26 cellular contexts compared by ENCODE assay signal in the genomic region with DNA sequence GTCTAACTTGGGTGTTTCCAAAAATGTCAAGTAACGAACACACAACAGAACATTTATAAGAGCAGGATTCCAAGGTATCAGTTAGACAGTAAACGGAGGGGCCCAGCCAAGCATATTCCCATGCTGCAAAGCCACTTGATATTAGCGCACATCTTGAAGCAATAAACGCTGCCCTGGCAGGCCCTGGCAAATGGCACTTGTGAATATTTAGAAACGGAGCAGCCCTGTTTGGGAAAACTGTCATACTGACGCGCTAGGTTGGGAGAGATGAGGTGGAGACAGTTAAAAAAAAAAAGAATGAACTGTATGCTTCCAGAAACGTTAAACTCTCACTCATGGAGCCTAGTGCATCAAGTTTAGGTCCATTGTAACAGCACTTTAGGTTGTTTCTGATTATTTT. TPM values are rescaled to one million over a fixed set of nuclear protein-coding genes. Genes with fewer than 3 reads are reported as not detected.
DNase-seq lines count a peak whose midpoint lies in the region; ATAC-seq and TF ChIP-seq lines count a peak whose summit lies in the region.
"Had no signal": no experiment of that assay in that cellular context is flagged by ENCODE, and none has a peak within 500 bp of the region (broad histone marks: within the 10 kb centered on the region; RNA-seq: fewer than 3 reads in every experiment).

No MANE protein-coding gene starts in this region.

- intact Hi-C loops in colonic mucosa (cut with DNase I) (no loop called here), transverse colon (cut with DNase I; ENCODE audit: low total_unique reads) (no loop called here)

- in situ Hi-C loops in transverse colon (cut with MboI; ENCODE audit: low pct_ligation_motif_present in 1 of 4, low pct_unique_long_range_greater_than_20kb in 1 of 4, low sequenced_read_pairs in 3 of 4): no loop called here

- peaks cover 8 to 10% of the 10 kb centered on the region in 2 experiments; a peak in 2 of 4 replicates for H3K4me1 ChIP-seq in SK-N-SH (ENCODE audit: control insufficient read depth in 1 of 2, insufficient read depth in 2 of 2, low read depth in 1 of 2, low read length in 1 of 2)
- peaks cover 6% of the 10 kb centered on the region for H3K4me1 ChIP-seq in colonic mucosa
- H3K4me1 ChIP-seq in muscle layer of colon (ENCODE audit: insufficient read depth, low read length): peaks cover 49% of the 10 kb centered on the region
- H3K4me1 ChIP-seq in transverse colon: peaks cover 0 to 53% (median 28%) of the 10 kb centered on the region in 4 donors

- H3K9me3 ChIP-seq in SK-N-SH (no peaks in the 10 kb centered on the region), colonic mucosa (no peaks in the 10 kb centered on the region), muscle layer of colon (ENCODE audit: low read length) (no peaks in the 10 kb centered on the region), transverse colon (no peaks in the 10 kb centered on the region)
- H3K9me3 ChIP-seq: MG63, pancreas, upper lobe of right lung had no signal

- H3K4me3 Mint-ChIP-seq in activated CD4-positive, alpha-beta memory T cell treated with anti-CD3 and anti-CD28 coated beads, Interleukin-2, amount 10 ng/mL, durations not matched to agents 7 days and 5 days: no peak overlapping the region
- H3K4me3 Mint-ChIP-seq: activated CD4-positive, alpha-beta T cell treated with anti-CD3 and anti-CD28 coated beads, Interleukin-2, amount 10 ng/mL, durations not matched to agents 7 days and 5 days; natural killer cell; stimulated activated naive CD8-positive, alpha-beta T cell treated with anti-CD3 and anti-CD28 coated beads, Interleukin-15, amount 100 ng/mL, for 72 hours; T-helper 1 cell treated with Interleukin-12 subunit alpha and Interleukin-12 subunit beta and Interleukin-4 antibody, amounts not matched to agents 30 μg/mL and 1 μg/mL, for 36 hours had no signal

- 68% methylated on average over 8 of the region's 8 CpGs for WGBS in SK-N-SH (ENCODE audit: low lambda C conversion rate)
- 81 to 94% methylated on average over 7 to 8 of the region's 8 CpGs for WGBS in transverse colon (ENCODE audit: low coverage in 1 of 2), 2 donors

- TF ChIP-seq EP300 in SK-N-SH (IDR thresholded peaks at IDR 0.05; ENCODE audit: borderline replicate concordance in 1 of 2, low read depth in 1 of 2, low read length in 1 of 2) (no peak), transverse colon (IDR thresholded peaks at IDR 0.05; ENCODE audit: low read depth) (no peak)

- TF ChIP-seq CTCF in SK-N-SH (IDR thresholded peaks at IDR 0.05) (no peak), colonic mucosa (IDR thresholded peaks at IDR 0.05) (no peak), transverse colon (IDR thresholded peaks at IDR 0.05) (no peak)

- H3K36me3 ChIP-seq in SK-N-SH (replicated peaks in 1 of 2; ENCODE audit: control insufficient read depth in 1 of 2, insufficient read depth in 2 of 2, low read length in 1 of 2): no peaks in the 10 kb centered on the region
- H3K36me3 ChIP-seq in colonic mucosa: no peaks in the 10 kb centered on the region
- H3K36me3 ChIP-seq in muscle layer of colon (ENCODE audit: insufficient read depth, low read length): peaks cover 25% of the 10 kb centered on the region
- H3K36me3 ChIP-seq in transverse colon: no peaks in the 10 kb centered on the region
- H3K36me3 ChIP-seq: brain microvascular endothelial cell, upper lobe of right lung had no signal

- POLR2A ChIA-PET in SK-N-SH (lab: Yijun Ruan, JAX): no interaction called here
- POLR2A ChIA-PET in activated CD4-positive, alpha-beta memory T cell treated with anti-CD3 and anti-CD28 coated beads, Interleukin-2, amount 10 ng/mL, durations not matched to agents 7 days and 5 days (lab: Charles Lee): interaction anchor here (9.5 kb wide), 1 partner anchor 9 kb away, joined by 43 read pairs; a partner anchor contains a TSS

- no peak overlapping the region for H3K9ac ChIP-seq in SK-N-SH
- H3K9ac ChIP-seq in colonic mucosa (ENCODE audit: low read depth in 2 of 2, low read length in 2 of 2): no peak overlapping the region
- no peak overlapping the region for H3K9ac ChIP-seq in muscle layer of colon (ENCODE audit: low read length)

- no peaks in the 10 kb centered on the region for H3K79me2 ChIP-seq in SK-N-SH (ENCODE audit: insufficient read depth)

- no peaks in the 10 kb centered on the region for H3K9me2 ChIP-seq in SK-N-SH

- DNase-seq in SK-N-SH: peak; percentile 38
- DNase-seq in colonic mucosa: no peak
- no peak for DNase-seq in transverse colon
- DNase-seq in activated CD4-positive, alpha-beta memory T cell treated with anti-CD3 and anti-CD28 coated beads, Interleukin-2, amount 10 ng/mL, durations not matched to agents 7 days and 5 days: no peak
- DNase-seq in activated naive CD4-positive, alpha-beta T cell treated with Interleukin-2 at 50 U/mL for 16 hours: no peak
- DNase-seq: activated CD4-positive, alpha-beta T cell treated with anti-CD3 and anti-CD28 coated beads, Interleukin-2, amount 10 ng/mL, durations not matched to agents 7 days and 5 days; brain microvascular endothelial cell; C1 segment of cervical spinal cord; GDM1; mesenchymal stem cell; MG63; natural killer cell; NCI-H146; NCI-H226; NCI-H82; stimulated activated CD4-positive, alpha-beta T cell treated with anti-CD3 and anti-CD28 coated beads, Interleukin-1b, Interleukin-23, amount 100 ng/mL, for 48 hours; stimulated activated naive CD8-positive, alpha-beta T cell treated with anti-CD3 and anti-CD28 coated beads, Interleukin-15, amount 100 ng/mL, for 72 hours; upper lobe of right lung had no signal

- no peak for TF ChIP-seq POLR2A in transverse colon (IDR thresholded peaks at IDR 0.05)

- no peaks in the 10 kb centered on the region for H3F3A ChIP-seq in SK-N-SH (replicated peaks; ENCODE audit: insufficient read depth)

- peaks cover 9% of the 10 kb centered on the region for H3K9me3 Mint-ChIP-seq in activated CD4-positive, alpha-beta memory T cell treated with anti-CD3 and anti-CD28 coated beads, Interleukin-2, amount 10 ng/mL, durations not matched to agents 7 days and 5 days
- H3K9me3 Mint-ChIP-seq: natural killer cell; stimulated activated naive CD8-positive, alpha-beta T cell treated with anti-CD3 and anti-CD28 coated beads, Interleukin-15, amount 100 ng/mL, for 72 hours had no signal

- no peak overlapping the region for H3K4me3 ChIP-seq in SK-N-SH (ENCODE audit: low read depth in 2 of 2, low read length in 1 of 2)
- no peak overlapping the region for H3K4me3 ChIP-seq in colonic mucosa
- no peak overlapping the region for H3K4me3 ChIP-seq in muscle layer of colon (ENCODE audit: low read depth in 1 of 2, low read length in 2 of 2)
- H3K4me3 ChIP-seq in transverse colon: no peak overlapping the region
- H3K4me3 ChIP-seq: coronary artery, MG63, pancreas, upper lobe of right lung had no signal

- CTCF ChIA-PET in SK-N-SH (lab: Yijun Ruan, JAX): interaction anchor here (1.0 to 1.3 kb wide), 2 partner anchors 16 to 24 kb away, joined by 3 to 4 read pairs; no protein-coding TSS in a partner anchor
- CTCF ChIA-PET in activated CD4-positive, alpha-beta memory T cell treated with anti-CD3 and anti-CD28 coated beads, Interleukin-2, amount 10 ng/mL, durations not matched to agents 7 days and 5 days (lab: Charles Lee): interaction anchor here (0.6 kb wide), 1 partner anchor 296 kb away, joined by 9 read pairs; no protein-coding TSS in a partner anchor

- no peak for TF ChIP-seq RAD21 in SK-N-SH (IDR thresholded peaks at IDR 0.05; ENCODE audit: low read length)

- H3K36me3 Mint-ChIP-seq in activated CD4-positive, alpha-beta memory T cell treated with anti-CD3 and anti-CD28 coated beads, Interleukin-2, amount 10 ng/mL, durations not matched to agents 7 days and 5 days (ENCODE audit: low read depth): peaks cover 86% of the 10 kb centered on the region

- H4K20me1 ChIP-seq in SK-N-SH (ENCODE audit: insufficient read depth): no peaks in the 10 kb centered on the region

- H3K27ac ChIP-seq in SK-N-SH (ENCODE audit: low read depth in 2 of 2, low read length in 1 of 2) (peak overlapping the region in 1 of 2 experiments; percentile 30; a peak in 2 of 4 replicates), colonic mucosa (peak overlapping the region; percentile 7), muscle layer of colon (ENCODE audit: low read depth, low read length) (peak overlapping the region; percentile 83), transverse colon (peak overlapping the region; percentile 39 to 73 (median 69))
- H3K27ac ChIP-seq: brain microvascular endothelial cell, coronary artery, upper lobe of right lung had no signal

- H3K27me3 Mint-ChIP-seq in activated CD4-positive, alpha-beta memory T cell treated with anti-CD3 and anti-CD28 coated beads, Interleukin-2, amount 10 ng/mL, durations not matched to agents 7 days and 5 days: no peaks in the 10 kb centered on the region
- H3K27me3 Mint-ChIP-seq: activated CD4-positive, alpha-beta T cell treated with anti-CD3 and anti-CD28 coated beads, Interleukin-2, amount 10 ng/mL, durations not matched to agents 7 days and 5 days; IgD-negative memory B cell; stimulated activated naive CD8-positive, alpha-beta T cell treated with anti-CD3 and anti-CD28 coated beads, Interleukin-15, amount 100 ng/mL, for 72 hours had no signal

- H3K4me2 ChIP-seq in SK-N-SH: no peak overlapping the region

- no peaks in the 10 kb centered on the region for H3K27me3 ChIP-seq in SK-N-SH (ENCODE audit: insufficient read depth)
- no peaks in the 10 kb centered on the region for H3K27me3 ChIP-seq in colonic mucosa
- no peaks in the 10 kb centered on the region for H3K27me3 ChIP-seq in muscle layer of colon (ENCODE audit: control insufficient read depth in 1 of 2, insufficient read depth in 2 of 2, low read length in 2 of 2)
- H3K27me3 ChIP-seq in transverse colon: no peaks in the 10 kb centered on the region
- H3K27me3 ChIP-seq: brain microvascular endothelial cell, MG63, pancreas, upper lobe of right lung had no signal

- H3K4me1 Mint-ChIP-seq in activated CD4-positive, alpha-beta memory T cell treated with anti-CD3 and anti-CD28 coated beads, Interleukin-2, amount 10 ng/mL, durations not matched to agents 7 days and 5 days: peaks cover 63% of the 10 kb centered on the region

- no peak overlapping the region for H3K27ac Mint-ChIP-seq in activated CD4-positive, alpha-beta memory T cell treated with anti-CD3 and anti-CD28 coated beads, Interleukin-2, amount 10 ng/mL, durations not matched to agents 7 days and 5 days
- H3K27ac Mint-ChIP-seq: activated CD4-positive, alpha-beta T cell treated with anti-CD3 and anti-CD28 coated beads, Interleukin-2, amount 10 ng/mL, durations not matched to agents 7 days and 5 days; activated T-helper 2 cell treated with anti-CD3 and anti-CD28 coated beads, Interferon-gamma antibody, Interleukin-2, Interleukin-4, amounts not matched to agents 10 μg/mL and 5 μg/mL and 100 μg/mL, durations not matched to agents 14 hours and 24 hours and 36 hours; T-helper 1 cell treated with Interleukin-12 subunit alpha and Interleukin-12 subunit beta and Interleukin-4 antibody, amounts not matched to agents 30 μg/mL and 1 μg/mL, for 36 hours had no signal

- ATAC-seq in SK-N-SH treated with all-trans-retinoic acid at 6 μM for 48 hours (no peak), GM18502 (IDR thresholded peaks at IDR 0.05; ENCODE audit: poor library complexity, unreplicated experiment) (no peak)
- ATAC-seq: natural killer cell; pancreas; stimulated activated naive CD8-positive, alpha-beta T cell treated with anti-CD3 and anti-CD28 coated beads, Interleukin-15, amount 100 ng/mL, for 72 hours; upper lobe of right lung had no signal

- H2AFZ ChIP-seq in SK-N-SH (ENCODE audit: low read depth): no peak overlapping the region

RNA-seq across cellular contexts. Expression of a gene that starts 9.3 kb away (rescaled TPM):
- polyA plus RNA-seq in SK-N-SH (2012; rRNA removed): 17.2 and 21.2 TPM in 2 replicates
- polyA plus RNA-seq in SK-N-SH (2012; cell fraction: cytosol; rRNA removed): 10.3 and 13.6 TPM in 2 replicates
- 30.7 and 41.6 TPM in 2 replicates for polyA plus RNA-seq in SK-N-SH (2012; cell fraction: nucleus; rRNA removed)
- total RNA-seq in colonic mucosa (100 to 1,000 TPM in 1 of 2 donors, 10 to 100 TPM in 1; 67.3 to 105 TPM), transverse colon (100 to 1,000 TPM in 2 of 4 donors, 10 to 100 TPM in 2; 62.1 to 229 (median 102) TPM)
- total RNA-seq in activated CD4-positive, alpha-beta memory T cell treated with anti-CD3 and anti-CD28 coated beads, Interleukin-2, amount 10 ng/mL, durations not matched to agents 7 days and 5 days: 100 to 1,000 TPM; 112 to 115 TPM
